1 cellular context compared by ENCODE assay signal in the genomic region with DNA sequence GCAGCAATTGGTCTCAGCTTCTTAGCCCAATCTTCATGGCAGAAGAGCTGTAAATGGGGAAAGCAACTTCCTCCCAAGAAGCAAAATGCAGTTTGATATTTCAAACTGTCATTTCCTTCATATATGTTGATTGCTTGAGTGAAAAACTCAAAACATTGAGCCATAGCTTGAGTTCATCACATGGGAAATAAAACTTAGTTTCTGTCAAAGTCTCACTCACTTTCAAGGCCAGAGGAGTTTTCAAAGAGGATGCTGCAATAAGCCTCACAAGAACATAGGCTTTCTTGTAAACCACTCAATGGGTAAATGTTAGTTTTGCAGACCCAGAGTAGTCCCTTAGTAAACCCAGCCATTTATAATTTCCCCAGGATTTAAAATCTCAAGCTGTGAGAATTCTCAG.
TF ChIP-seq lines count a peak whose summit lies in the region.

No MANE protein-coding gene starts in this region.

TF ChIP-seq in SK-N-SH, 30 proteins besides CTCF, POLR2A, EP300 and RAD21 (continued from another document):
- TF ChIP-seq, protein P1, sequence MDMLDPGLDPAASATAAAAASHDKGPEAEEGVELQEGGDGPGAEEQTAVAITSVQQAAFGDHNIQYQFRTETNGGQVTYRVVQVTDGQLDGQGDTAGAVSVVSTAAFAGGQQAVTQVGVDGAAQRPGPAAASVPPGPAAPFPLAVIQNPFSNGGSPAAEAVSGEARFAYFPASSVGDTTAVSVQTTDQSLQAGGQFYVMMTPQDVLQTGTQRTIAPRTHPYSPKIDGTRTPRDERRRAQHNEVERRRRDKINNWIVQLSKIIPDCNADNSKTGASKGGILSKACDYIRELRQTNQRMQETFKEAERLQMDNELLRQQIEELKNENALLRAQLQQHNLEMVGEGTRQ (IDR thresholded peaks at IDR 0.05; ENCODE audit: borderline replicate concordance, low read depth, low read length): no peak
- TF ChIP-seq NFIC (IDR thresholded peaks at IDR 0.05; ENCODE audit: borderline replicate concordance): no peak
TF ChIP-seq in SK-N-SH: peak in this region for 0.
